Comparison of ENCODE assay signal across 20 cellular contexts in genomic region chr1:167502719-167503452, GRCh38. TPM values are rescaled to one million over a fixed set of nuclear protein-coding genes. Genes with fewer than 3 reads are reported as not detected.
DNase-seq lines count a peak whose midpoint lies in the region; ATAC-seq, FAIRE-seq and TF ChIP-seq lines count a peak whose summit lies in the region.
"Had no signal": no experiment of that assay in that cellular context is flagged by ENCODE, and none has a peak within 500 bp of the region (broad histone marks: within the 10 kb centered on the region; RNA-seq: fewer than 3 reads in every experiment).

No MANE protein-coding gene starts in this region.

- H3K79me2 ChIP-seq in K562 (ENCODE audit: control insufficient read depth, insufficient read depth, low read length) = no peaks in the 10 kb centered on the region

- H3K36me3 Mint-ChIP-seq in activated CD4-positive, alpha-beta T cell treated with anti-CD3 and anti-CD28 coated beads, Interleukin-2, amount 10 ng/mL, durations not matched to agents 7 days and 5 days (ENCODE audit: low read depth) = peaks cover 86% of the 10 kb centered on the region
- peaks cover 36% of the 10 kb centered on the region for H3K36me3 Mint-ChIP-seq in natural killer cell treated with Interleukin-12 subunit alpha and Interleukin-12 subunit beta and Interleukin-15 and Interleukin-18, amount 100 ng/mL, for 72 hours
- H3K36me3 Mint-ChIP-seq: brain had no signal

- 0% methylated on average over 4 of the region's 4 CpGs for WGBS in K562 (ENCODE audit: insufficient coverage, low coverage, missing lambda C conversion rate)

- no peaks in the 10 kb centered on the region for H3K9me3 ChIP-seq in K562 (replicated peaks; ENCODE audit: control insufficient read depth, insufficient read depth, low read depth, low read length)
- H3K9me3 ChIP-seq: Caco-2, testis had no signal

- H3K27ac ChIP-seq in K562 (ENCODE audit: extremely low read depth, low read depth, low read length) = no peak overlapping the region
- H3K27ac ChIP-seq: testis had no signal

- H3K4me3 Mint-ChIP-seq in activated CD4-positive, alpha-beta T cell treated with anti-CD3 and anti-CD28 coated beads, Interleukin-2, amount 10 ng/mL, durations not matched to agents 7 days and 5 days = peak overlapping the region; percentile 51
- peak overlapping the region; percentile 72 for H3K4me3 Mint-ChIP-seq in natural killer cell treated with Interleukin-12 subunit alpha and Interleukin-12 subunit beta and Interleukin-15 and Interleukin-18, amount 100 ng/mL, for 72 hours
- H3K4me3 Mint-ChIP-seq: activated B cell treated with CpG ODN at 0.5 μM for 24 hours, neural crest cell had no signal

- in situ Hi-C loops in KBM-7 (cut with MboI; ENCODE audit: low pct_unique_long_range_greater_than_20kb, low sequenced_read_pairs) (no loop called here), K562 (cut with MboI) (no loop called here)

- TF ChIP-seq RAD21 in K562 (CRISPR knock-in tag; conservative IDR thresholded peaks at IDR 0.05 in 1 of 2, IDR thresholded peaks at IDR 0.05 in 1 of 2) = no peak

- H3K27me3 ChIP-seq in K562 (ENCODE audit: control insufficient read depth in 2 of 2, insufficient read depth in 2 of 2, low read length in 2 of 2) = peaks cover 58 to 67% of the 10 kb centered on the region in 2 experiments
- H3K27me3 ChIP-seq: testis had no signal

- H3K9ac ChIP-seq in K562 (ENCODE audit: insufficient read depth in 1 of 2, low read depth in 2 of 2, low read length in 2 of 2) = no peak overlapping the region

- CTCF ChIA-PET in activated CD4-positive, alpha-beta T cell treated with anti-CD3 and anti-CD28 coated beads, Interleukin-2, amount 10 ng/mL, durations not matched to agents 7 days and 5 days (lab: Charles Lee) = interaction anchor here (0.9 to 1.2 kb wide), 2 partner anchors 15 to 47 kb away, joined by 4 to 7 read pairs; no protein-coding TSS in a partner anchor
- CTCF ChIA-PET in K562 (lab: Yijun Ruan, JAX; ENCODE audit: low intra/inter-chr PET ratio) = no interaction called here

- no peaks in the 10 kb centered on the region for H3K27me3 Mint-ChIP-seq in activated CD4-positive, alpha-beta T cell treated with anti-CD3 and anti-CD28 coated beads, Interleukin-2, amount 10 ng/mL, durations not matched to agents 7 days and 5 days
- H3K27me3 Mint-ChIP-seq in natural killer cell treated with Interleukin-12 subunit alpha and Interleukin-12 subunit beta and Interleukin-15 and Interleukin-18, amount 100 ng/mL, for 72 hours = no peaks in the 10 kb centered on the region
- H3K27me3 Mint-ChIP-seq: brain had no signal

- no peaks in the 10 kb centered on the region for H3K36me3 ChIP-seq in K562 (ENCODE audit: control insufficient read depth, insufficient read depth, low read length)

- no TSS peak for BruUV-seq in K562 (replicated peaks; lab: Mats Ljungman, UMichigan)

- H3K4me1 Mint-ChIP-seq in activated CD4-positive, alpha-beta T cell treated with anti-CD3 and anti-CD28 coated beads, Interleukin-2, amount 10 ng/mL, durations not matched to agents 7 days and 5 days = peaks cover 92% of the 10 kb centered on the region
- peaks cover 92 to 97% of the 10 kb centered on the region in 2 donors for H3K4me1 Mint-ChIP-seq in natural killer cell treated with Interleukin-12 subunit alpha and Interleukin-12 subunit beta and Interleukin-15 and Interleukin-18, amount 100 ng/mL, for 72 hours (ENCODE audit: low read depth in 2 of 2)

- no peak for DNase-seq in activated CD4-positive, alpha-beta T cell treated with anti-CD3 and anti-CD28 coated beads, Interleukin-2, amount 10 ng/mL, durations not matched to agents 7 days and 5 days
- DNase-seq in activated CD4-positive, alpha-beta T cell treated with anti-CD3 and anti-CD28 coated beads, Interleukin-2, amount 50 U/mL, for 4 hours = no peak
- DNase-seq in KBM-7 (peak; percentile 11), K562 (ENCODE audit: extremely low read depth in 1 of 4, low spot score in 3 of 4) (no peak), kidney tubule cell (ENCODE audit: low spot score) (no peak), SKM-1 treated with dmso at 0.1 percent for 144 hours (lab: John Stamatoyannopoulos, UW; ENCODE audit: unreplicated experiment) (no peak)
- DNase-seq in natural killer cell treated with Interleukin-12 subunit alpha and Interleukin-12 subunit beta and Interleukin-15 and Interleukin-18, amount 100 ng/mL, for 72 hours (ENCODE audit: low spot score) = peak; percentile 56
- DNase-seq: activated B cell treated with CpG ODN at 0.5 μM for 24 hours; activated effector memory CD4-positive, alpha-beta T cell treated with anti-CD3 and anti-CD28 coated beads, Interleukin-2, amount 50 U/mL, for 16 hours; Caco-2; foreskin melanocyte; NCI-H1694 treated with DMSO at 0.1 percent for 48 hours; NCI-H510A; retina; testis had no signal

- ATAC-seq in K562 (no peak), HG03439 (IDR thresholded peaks at IDR 0.05; ENCODE audit: unreplicated experiment) (no peak)
- ATAC-seq in natural killer cell treated with Interleukin-12 subunit alpha and Interleukin-12 subunit beta and Interleukin-15 and Interleukin-18, amount 100 ng/mL, for 72 hours = no peak

- TF ChIP-seq CTCF in K562 (IDR thresholded peaks at IDR 0.05 in 2 of 3, conservative IDR thresholded peaks at IDR 0.05 in 1 of 3; ENCODE audit: insufficient read depth in 2 of 3, low read depth in 1 of 3, low read length in 3 of 3) = no peak

- no peak overlapping the region for H3K4me3 ChIP-seq in K562
- H3K4me3 ChIP-seq: testis had no signal

- no peak overlapping the region for H2AFZ ChIP-seq in K562 (ENCODE audit: low read depth, low read length)

- no peak for TF ChIP-seq POLR2A in K562 (conservative IDR thresholded peaks at IDR 0.05)

- no peak for FAIRE-seq in K562 (lab: Jason Lieb, UNC)
- FAIRE-seq: GM19239 had no signal

- no peak overlapping the region for H3K27ac Mint-ChIP-seq in activated CD4-positive, alpha-beta T cell treated with anti-CD3 and anti-CD28 coated beads, Interleukin-2, amount 10 ng/mL, durations not matched to agents 7 days and 5 days
- peak overlapping the region; percentile 96 to 98 for H3K27ac Mint-ChIP-seq in natural killer cell treated with Interleukin-12 subunit alpha and Interleukin-12 subunit beta and Interleukin-15 and Interleukin-18, amount 100 ng/mL, for 72 hours
- H3K27ac Mint-ChIP-seq: activated B cell treated with CpG ODN at 0.5 μM for 24 hours had no signal

- H3K4me1 ChIP-seq in K562 (replicated peaks in 1 of 2; ENCODE audit: control insufficient read depth in 2 of 2, insufficient read depth in 2 of 2, low read length in 2 of 2) = peaks cover 0 to 6% of the 10 kb centered on the region in 2 experiments; a peak in 1 of 5 replicates
- H3K4me1 ChIP-seq: Caco-2, testis had no signal

- H3K9me3 Mint-ChIP-seq in activated CD4-positive, alpha-beta T cell treated with anti-CD3 and anti-CD28 coated beads, Interleukin-2, amount 10 ng/mL, durations not matched to agents 7 days and 5 days = no peaks in the 10 kb centered on the region
- H3K9me3 Mint-ChIP-seq in natural killer cell treated with Interleukin-12 subunit alpha and Interleukin-12 subunit beta and Interleukin-15 and Interleukin-18, amount 100 ng/mL, for 72 hours = no peaks in the 10 kb centered on the region
- H3K9me3 Mint-ChIP-seq: activated B cell treated with CpG ODN at 0.5 μM for 24 hours, brain, neural crest cell had no signal

- peaks cover 3% of the 10 kb centered on the region for H3K9me1 ChIP-seq in K562 (ENCODE audit: control insufficient read depth, insufficient read depth, low read length)

- no peaks in the 10 kb centered on the region for H4K20me1 ChIP-seq in K562 (replicated peaks; ENCODE audit: control insufficient read depth, insufficient read depth, low read length)

- H3K4me2 ChIP-seq in K562 (ENCODE audit: insufficient read depth, low read length) = no peak overlapping the region

- TF ChIP-seq EP300 in K562 (IDR thresholded peaks at IDR 0.05; ENCODE audit: low read length) = no peak

- POLR2A ChIA-PET in activated CD4-positive, alpha-beta T cell treated with anti-CD3 and anti-CD28 coated beads, Interleukin-2, amount 10 ng/mL, durations not matched to agents 7 days and 5 days (lab: Charles Lee) = no interaction called here
- POLR2A ChIA-PET in K562 (lab: Yijun Ruan, JAX) = interaction anchor here (0.6 to 1.1 kb wide), 3 partner anchors 15 to 120 kb away, joined by 3 to 6 read pairs (median 4); no protein-coding TSS in a partner anchor

- intact Hi-C loops in K562 (cut with micrococcal nuclease) = no loop called here

RNA-seq across cellular contexts. Expression of gene CD247, which starts 15.4 kb away (rescaled TPM):
- total RNA-seq in activated CD4-positive, alpha-beta T cell treated with anti-CD3 and anti-CD28 coated beads, Interleukin-2, amount 10 ng/mL, durations not matched to agents 7 days and 5 days = 100 to 1,000 TPM; 251 to 261 TPM
- 0.44 TPM in 1 of 2 replicates, not detected in the other for total RNA-seq in K562 (2011; cell fraction: chromatin; rRNA removed; ENCODE audit: low replicate concordance)
- total RNA-seq in K562 (2011; cell fraction: nucleolus; rRNA removed) = 0.50 and 0.53 TPM in 2 replicates
- 0.15 and 0.23 TPM in 2 replicates for total RNA-seq in K562 (2011; cell fraction: nucleoplasm; rRNA removed)
- total RNA-seq in K562 (2014; rRNA removed) (0.12 TPM in 1 of 2 replicates, not detected in the other), K562 (2014; rRNA removed; fragmentation: Illumina TruSeq; extraction: Trizol) (not detected in 2 replicates), K562 (2015; rRNA removed; fragmentation: Illumina TruSeq; extraction: Trizol) (0.18 TPM in 1 of 2 replicates, not detected in the other), K562 (2021) (0.22 and 0.42 TPM in 2 replicates)
- polyA plus RNA-seq in K562 (2011; rRNA removed) (0.08 and 0.18 TPM in 2 replicates), K562 (2014; fragmentation: Illumina TruSeq; extraction: Trizol) (not detected in 2 replicates), K562 (2014; fragmentation: Nextera tagmentation; extraction: Ambion mirVana) (not detected), K562 (2014; rRNA removed) (0.37 and 0.55 TPM in 2 replicates)
- 0.12 TPM in 1 of 2 replicates, not detected in the other for polyA plus RNA-seq in K562 (2011; cell fraction: cytosol; rRNA removed)
- 0.27 and 0.43 TPM in 2 replicates for polyA plus RNA-seq in K562 (2011; cell fraction: nucleus; rRNA removed)
- 0.20 and 0.21 TPM in 2 replicates for polyA plus RNA-seq in K562 (2012)
- not detected in 2 replicates for polyA minus RNA-seq in K562 (2011; rRNA and poly(A)+ RNA removed)
- polyA minus RNA-seq in K562 (2011; cell fraction: cytosol; rRNA and poly(A)+ RNA removed) = not detected in 2 replicates
- not detected in 2 replicates for polyA minus RNA-seq in K562 (2011; cell fraction: nucleus; rRNA and poly(A)+ RNA removed)
- total RNA-seq in natural killer cell treated with Interleukin-12 subunit alpha and Interleukin-12 subunit beta and Interleukin-15 and Interleukin-18, amount 100 ng/mL, for 72 hours = 100 to 1,000 TPM; 169 to 384 TPM
- total RNA-seq: Caco-2, lung microvascular endothelial cell had no signal

RNA-seq across cellular contexts. Expression of gene CREG1, which starts 50.7 kb away (rescaled TPM):
- 1 to 10 TPM; 8.0 to 8.2 TPM for total RNA-seq in activated CD4-positive, alpha-beta T cell treated with anti-CD3 and anti-CD28 coated beads, Interleukin-2, amount 10 ng/mL, durations not matched to agents 7 days and 5 days
- total RNA-seq in K562 (2011; cell fraction: chromatin; rRNA removed; ENCODE audit: low replicate concordance) = 70.1 and 115 TPM in 2 replicates
- total RNA-seq in K562 (2011; cell fraction: nucleolus; rRNA removed) = 141 and 156 TPM in 2 replicates
- 172 and 258 TPM in 2 replicates for total RNA-seq in K562 (2011; cell fraction: nucleoplasm; rRNA removed)
- total RNA-seq in K562 (2014; rRNA removed) = 115 and 139 TPM in 2 replicates
- 161 and 179 TPM in 2 replicates for total RNA-seq in K562 (2014; rRNA removed; fragmentation: Illumina TruSeq; extraction: Trizol)
- total RNA-seq in K562 (2015; rRNA removed; fragmentation: Illumina TruSeq; extraction: Trizol) = 164 and 178 TPM in 2 replicates
- 150 and 154 TPM in 2 replicates for total RNA-seq in K562 (2021)
- polyA plus RNA-seq in K562 (2011; rRNA removed) = 272 TPM in 2 replicates
- polyA plus RNA-seq in K562 (2011; cell fraction: cytosol; rRNA removed) = 152 and 184 TPM in 2 replicates
- polyA plus RNA-seq in K562 (2011; cell fraction: nucleus; rRNA removed) = 41.7 and 74.9 TPM in 2 replicates
- 137 and 336 TPM in 2 replicates for polyA plus RNA-seq in K562 (2012)
- polyA plus RNA-seq in K562 (2014; fragmentation: Illumina TruSeq; extraction: Trizol) = 163 and 197 TPM in 2 replicates
- 10 to 100 TPM; 45.7 to 58.2 TPM for polyA plus RNA-seq in K562 (2014; fragmentation: Nextera tagmentation; extraction: Ambion mirVana)
- 176 and 186 TPM in 2 replicates for polyA plus RNA-seq in K562 (2014; rRNA removed)
- 101 and 126 TPM in 2 replicates for polyA minus RNA-seq in K562 (2011; rRNA and poly(A)+ RNA removed)
- polyA minus RNA-seq in K562 (2011; cell fraction: cytosol; rRNA and poly(A)+ RNA removed) = 59.4 and 78.2 TPM in 2 replicates
- polyA minus RNA-seq in K562 (2011; cell fraction: nucleus; rRNA and poly(A)+ RNA removed) = 17.5 and 30.3 TPM in 2 replicates
- total RNA-seq in natural killer cell treated with Interleukin-12 subunit alpha and Interleukin-12 subunit beta and Interleukin-15 and Interleukin-18, amount 100 ng/mL, for 72 hours = 10 to 100 TPM; 15.8 to 16.2 TPM

Comparison
In these comparisons a context has a peak if more than half of its experiments do, and no peak if none do; other contexts are left out.
1. DNase-seq: peak in KBM-7 (single experiment) and natural killer cell treated with Interleukin-12 subunit alpha and Interleukin-12 subunit beta and Interleukin-15 and Interleukin-18, amount 100 ng/mL, for 72 hours (single experiment); none in activated CD4-positive, alpha-beta T cell treated with anti-CD3 and anti-CD28 coated beads, Interleukin-2, amount 10 ng/mL, durations not matched to agents 7 days and 5 days (single experiment), activated CD4-positive, alpha-beta T cell treated with anti-CD3 and anti-CD28 coated beads, Interleukin-2, amount 50 U/mL, for 4 hours (0 of 2), K562 (0 of 4), kidney tubule cell (single experiment) and SKM-1 treated with dmso at 0.1 percent for 144 hours (single experiment).
2. RNA of gene CD247, which starts 15.4 kb away (total RNA-seq): 169 to 384 TPM in natural killer cell treated with Interleukin-12 subunit alpha and Interleukin-12 subunit beta and Interleukin-15 and Interleukin-18, amount 100 ng/mL, for 72 hours and 251 to 261 TPM in activated CD4-positive, alpha-beta T cell treated with anti-CD3 and anti-CD28 coated beads, Interleukin-2, amount 10 ng/mL, durations not matched to agents 7 days and 5 days; 0.12 to 0.53 TPM in K562; every median in the first group is over 100 times any median in the second.
3. RNA of gene CREG1, which starts 50.7 kb away (total RNA-seq): 70.1 to 258 TPM in K562; 15.8 to 16.2 TPM in natural killer cell treated with Interleukin-12 subunit alpha and Interleukin-12 subunit beta and Interleukin-15 and Interleukin-18, amount 100 ng/mL, for 72 hours and 8.0 to 8.2 TPM in activated CD4-positive, alpha-beta T cell treated with anti-CD3 and anti-CD28 coated beads, Interleukin-2, amount 10 ng/mL, durations not matched to agents 7 days and 5 days; every median in the first group is over 4 times any median in the second.